22 cellular contexts compared by ENCODE assay signal in the genomic region with DNA sequence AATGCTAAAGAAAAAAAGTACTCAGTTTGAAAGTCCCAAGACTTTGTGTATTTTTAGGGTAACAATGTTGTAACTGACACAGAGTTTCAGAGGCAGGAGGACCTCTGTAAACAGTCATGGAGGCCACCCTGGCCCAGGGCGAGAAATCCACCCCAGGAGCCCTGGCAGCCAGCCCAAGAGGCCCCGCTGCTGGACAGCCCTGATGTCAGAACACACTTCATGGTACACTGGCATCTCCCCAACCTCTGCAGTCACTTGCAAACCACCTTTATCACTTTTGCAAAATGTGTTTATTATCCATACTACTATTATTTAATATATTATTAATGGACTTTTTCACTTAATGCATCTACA. TPM values are rescaled to one million over a fixed set of nuclear protein-coding genes. Genes with fewer than 3 reads are reported as not detected.
DNase-seq lines count a peak whose midpoint lies in the region; ATAC-seq, FAIRE-seq and TF ChIP-seq lines count a peak whose summit lies in the region.
"Had no signal": no experiment of that assay in that cellular context is flagged by ENCODE, and none has a peak within 500 bp of the region (broad histone marks: within the 10 kb centered on the region; RNA-seq: fewer than 3 reads in every experiment).

No MANE protein-coding gene starts in this region.

- POLR2A ChIA-PET in HEK293T (lab: Yijun Ruan, JAX) = interaction anchor here (2.9 kb wide), 1 partner anchor 30 kb away, joined by 16 read pairs; a partner anchor contains a TSS

- no peak for FAIRE-seq in pancreas (lab: Jason Lieb, UNC)
- FAIRE-seq: A549, G401.6, GM12892, H54 had no signal

- 30 to 49% methylated on average over 2 of the region's 2 CpGs for WGBS in pancreas, 2 donors

- H3K27ac ChIP-seq in C4-2B = peak overlapping the region; percentile 30
- peak overlapping the region in 1 of 4 donors; percentile 35 for H3K27ac ChIP-seq in pancreas
- no peak overlapping the region for H3K27ac ChIP-seq in lower lobe of right lung
- H3K27ac ChIP-seq: A549; BLaER1 treated with 17β-estradiol and CSF1 and Interleukin-3, amounts not matched to agents 10 nM and 100 nM had no signal

- DNase-seq in HEK293T (ENCODE audit: extremely low spot score) (peak; percentile 55), choroid plexus epithelial cell (ENCODE audit: low read depth) (peak; percentile 16), pancreas (peak; percentile 27 to 70 (median 64)), lower lobe of right lung (no peak)
- no peak for DNase-seq in stimulated activated naive CD8-positive, alpha-beta T cell treated with anti-CD3 and anti-CD28 coated beads, Interleukin-15, Interleukin-2, amounts not matched to agents 100 U/mL and 50 U/mL, for 24 hours
- DNase-seq: 8988T; ACHN; AML-193; BE2C; Caco-2; CD4-positive, alpha-beta memory T cell; DMS153; DND-41; GOT3 had no signal

- H3K4me1 ChIP-seq in pancreas = peaks cover 0 to 12% (median 9%) of the 10 kb centered on the region in 3 donors
- H3K4me1 ChIP-seq in lower lobe of right lung = no peaks in the 10 kb centered on the region
- H3K4me1 ChIP-seq: A549; BE2C; BLaER1 treated with 17β-estradiol and CSF1 and Interleukin-3, amounts not matched to agents 10 nM and 100 nM; Caco-2 had no signal

- H3K4me3 ChIP-seq in choroid plexus epithelial cell (ENCODE audit: low read depth, low read length) (no peak overlapping the region), pancreas (no peak overlapping the region), lower lobe of right lung (no peak overlapping the region)
- H3K4me3 ChIP-seq: A549; BLaER1 treated with 17β-estradiol and CSF1 and Interleukin-3, amounts not matched to agents 10 nM and 100 nM; HAP-1 had no signal

- H3K9me3 ChIP-seq in pancreas (no peaks in the 10 kb centered on the region), lower lobe of right lung (no peaks in the 10 kb centered on the region)
- H3K9me3 ChIP-seq: A549, BE2C, Caco-2, HAP-1 had no signal

- TF ChIP-seq CTCF in C4-2B (conservative IDR thresholded peaks at IDR 0.05) = no peak
- TF ChIP-seq CTCF in choroid plexus epithelial cell (conservative IDR thresholded peaks at IDR 0.05; ENCODE audit: low read depth, low read length) = no peak
- no peak for TF ChIP-seq CTCF in pancreas (IDR thresholded peaks at IDR 0.05)
- TF ChIP-seq CTCF in lower lobe of right lung (IDR thresholded peaks at IDR 0.05) = no peak

- no peaks in the 10 kb centered on the region for H3K36me3 ChIP-seq in pancreas
- no peaks in the 10 kb centered on the region for H3K36me3 ChIP-seq in lower lobe of right lung
- H3K36me3 ChIP-seq: BE2C, HAP-1 had no signal

- ATAC-seq in pancreas (peak; percentile 71 to 88 (median 83)), GM21367 (IDR thresholded peaks at IDR 0.05; ENCODE audit: unreplicated experiment) (no peak), lower lobe of right lung (no peak)
- ATAC-seq in stimulated activated naive CD8-positive, alpha-beta T cell treated with anti-CD3 and anti-CD28 coated beads, Interleukin-15, Interleukin-2, amounts not matched to agents 100 U/mL and 50 U/mL, for 24 hours = no peak
- ATAC-seq: A549 had no signal

- CTCF ChIA-PET in HEK293T (lab: Yijun Ruan, JAX) = no interaction called here

- no peaks in the 10 kb centered on the region for H3K27me3 ChIP-seq in pancreas
- H3K27me3 ChIP-seq in lower lobe of right lung (ENCODE audit: low read depth) = no peaks in the 10 kb centered on the region
- H3K27me3 ChIP-seq: BE2C; BLaER1 treated with 17β-estradiol and CSF1 and Interleukin-3, amounts not matched to agents 10 nM and 100 nM had no signal

- intact Hi-C loops in pancreas (cut with DNase I) (no loop called here), lower lobe of right lung (cut with DNase I) (no loop called here)

TF ChIP-seq in HEK293T, 16 proteins besides CTCF, POLR2A, EP300 and RAD21:
- no peak for TF ChIP-seq ELF4 (IDR thresholded peaks at IDR 0.05)
- TF ChIP-seq L3MBTL2 (conservative IDR thresholded peaks at IDR 0.05) = no peak
- TF ChIP-seq FOXK2 (IDR thresholded peaks at IDR 0.05) = no peak
- no peak for TF ChIP-seq SP1 (IDR thresholded peaks at IDR 0.05)
- TF ChIP-seq ARNT (IDR thresholded peaks at IDR 0.05) = no peak
- no peak for TF ChIP-seq ZNF384 (IDR thresholded peaks at IDR 0.05)
- TF ChIP-seq BHLHE40 (IDR thresholded peaks at IDR 0.05; ENCODE audit: borderline replicate concordance) = no peak
- TF ChIP-seq NFRKB (IDR thresholded peaks at IDR 0.05) = no peak
- TF ChIP-seq, protein P1, sequence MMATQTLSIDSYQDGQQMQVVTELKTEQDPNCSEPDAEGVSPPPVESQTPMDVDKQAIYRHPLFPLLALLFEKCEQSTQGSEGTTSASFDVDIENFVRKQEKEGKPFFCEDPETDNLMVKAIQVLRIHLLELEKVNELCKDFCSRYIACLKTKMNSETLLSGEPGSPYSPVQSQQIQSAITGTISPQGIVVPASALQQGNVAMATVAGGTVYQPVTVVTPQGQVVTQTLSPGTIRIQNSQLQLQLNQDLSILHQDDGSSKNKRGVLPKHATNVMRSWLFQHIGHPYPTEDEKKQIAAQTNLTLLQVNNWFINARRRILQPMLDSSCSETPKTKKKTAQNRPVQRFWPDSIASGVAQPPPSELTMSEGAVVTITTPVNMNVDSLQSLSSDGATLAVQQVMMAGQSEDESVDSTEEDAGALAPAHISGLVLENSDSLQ (IDR thresholded peaks at IDR 0.05) = no peak
- no peak for TF ChIP-seq TARDBP (IDR thresholded peaks at IDR 0.05)
- TF ChIP-seq HDGF (IDR thresholded peaks at IDR 0.05; ENCODE audit: borderline replicate concordance) = no peak
- TF ChIP-seq CTBP1 (IDR thresholded peaks at IDR 0.05; ENCODE audit: borderline replicate concordance) = no peak
- no peak for TF ChIP-seq SUZ12 (IDR thresholded peaks at IDR 0.05)
- no peak for TF ChIP-seq LEF1 (IDR thresholded peaks at IDR 0.05; ENCODE audit: borderline replicate concordance)
TF ChIP-seq in HEK293T: peak in this region for 0.

RNA-seq across cellular contexts. Expression of a gene that starts 30.2 kb away (rescaled TPM):
- total RNA-seq in pancreas (1 to 10 TPM; 1.6 to 3.3 (median 2.1) TPM), lower lobe of right lung (3.7 TPM)
- polyA plus RNA-seq in pancreas = 1 to 10 TPM; 7.0 to 7.1 TPM

RNA-seq across cellular contexts. Expression of a gene that starts 55.8 kb away (rescaled TPM):
- total RNA-seq in pancreas = 10 to 100 TPM; 19.2 to 33.5 (median 28.7) TPM
- polyA plus RNA-seq in pancreas = 10 to 100 TPM; 26.0 to 26.8 TPM
- total RNA-seq in lower lobe of right lung = 45.9 TPM

Comparison
In these comparisons a context has a peak if more than half of its experiments do, and no peak if none do; other contexts are left out.
1. DNase-seq: peak in HEK293T (single experiment), choroid plexus epithelial cell (single experiment) and pancreas (6 of 6); none in lower lobe of right lung (single experiment) and stimulated activated naive CD8-positive, alpha-beta T cell treated with anti-CD3 and anti-CD28 coated beads, Interleukin-15, Interleukin-2, amounts not matched to agents 100 U/mL and 50 U/mL, for 24 hours (single experiment).
2. ATAC-seq: peak in pancreas (4 of 4); none in GM21367 (single experiment), lower lobe of right lung (0 of 2) and stimulated activated naive CD8-positive, alpha-beta T cell treated with anti-CD3 and anti-CD28 coated beads, Interleukin-15, Interleukin-2, amounts not matched to agents 100 U/mL and 50 U/mL, for 24 hours (single experiment).